14 cellular contexts compared by ENCODE assay signal in genomic region chr3:109804697-109805096, GRCh38.
DNase-seq lines count a peak whose midpoint lies in the region; ATAC-seq and TF ChIP-seq lines count a peak whose summit lies in the region.
"Had no signal": no experiment of that assay in that cellular context is flagged by ENCODE, and none has a peak within 500 bp of the region (broad histone marks: within the 10 kb centered on the region; RNA-seq: fewer than 3 reads in every experiment).

No MANE protein-coding gene starts in this region.

- ATAC-seq in HG03354 (IDR thresholded peaks at IDR 0.05; ENCODE audit: poor library complexity, severe bottlenecking, unreplicated experiment): peak; percentile 40

- DNase-seq in stimulated activated CD4-positive, alpha-beta T cell treated with anti-CD3 and anti-CD28 coated beads, Interleukin-15, amount 100 ng/mL, for 24 hours: peak; percentile 4
- DNase-seq in stimulated activated CD4-positive, alpha-beta T cell treated with anti-CD3 and anti-CD28 coated beads, Interleukin-2, amount 100 ng/mL, for 24 hours: no peak
- peak; percentile 31 for DNase-seq in central memory CD4-positive, alpha-beta T cell
- no peak for DNase-seq in activated T-helper 2 cell treated with anti-CD3 and anti-CD28 coated beads, Interferon-gamma antibody, Interleukin-2, Interleukin-4, amounts not matched to agents 10 μg/mL and 5 μg/mL and 100 μg/mL, durations not matched to agents 14 hours and 24 hours and 36 hours (ENCODE audit: low spot score)
- DNase-seq in tibial nerve (ENCODE audit: low spot score in 2 of 2) (no peak), iPS-NIHi7 (ENCODE audit: extremely low spot score) (no peak), AG08396 (ENCODE audit: low spot score) (no peak)
- DNase-seq: glutamatergic neuron; NCI-H2029 treated with DMSO at 0.1 percent for 48 hours; Right ventricle myocardium superior; stimulated activated CD4-positive, alpha-beta T cell treated with anti-CD3 and anti-CD28 coated beads, Interleukin-1b, Interleukin-23, amount 100 ng/mL, for 48 hours had no signal

- H3K4me3 ChIP-seq in tibial nerve: no peak overlapping the region

- no peaks in the 10 kb centered on the region for H3K36me3 ChIP-seq in tibial nerve

- H3K9me3 ChIP-seq in tibial nerve: no peaks in the 10 kb centered on the region

- intact Hi-C loops in activated T-helper 2 cell treated with anti-CD3 and anti-CD28 coated beads, Interferon-gamma antibody, Interleukin-2, Interleukin-4, amounts not matched to agents 10 μg/mL and 5 μg/mL and 100 μg/mL, durations not matched to agents 14 hours and 24 hours and 36 hours (cut with micrococcal nuclease): no loop called here

- H3K27me3 Mint-ChIP-seq in activated T-helper 2 cell treated with anti-CD3 and anti-CD28 coated beads, Interferon-gamma antibody, Interleukin-2, Interleukin-4, amounts not matched to agents 10 μg/mL and 5 μg/mL and 100 μg/mL, durations not matched to agents 14 hours and 24 hours and 36 hours (ENCODE audit: low read depth): peaks cover 18% of the 10 kb centered on the region
- H3K27me3 Mint-ChIP-seq: brain had no signal

- H3K4me1 ChIP-seq in tibial nerve: no peaks in the 10 kb centered on the region

- no peak for TF ChIP-seq POLR2A in tibial nerve (IDR thresholded peaks at IDR 0.05)

- peaks cover 17% of the 10 kb centered on the region for H3K9me3 Mint-ChIP-seq in activated T-helper 2 cell treated with anti-CD3 and anti-CD28 coated beads, Interferon-gamma antibody, Interleukin-2, Interleukin-4, amounts not matched to agents 10 μg/mL and 5 μg/mL and 100 μg/mL, durations not matched to agents 14 hours and 24 hours and 36 hours

- H3K27ac Mint-ChIP-seq in activated T-helper 2 cell treated with anti-CD3 and anti-CD28 coated beads, Interferon-gamma antibody, Interleukin-2, Interleukin-4, amounts not matched to agents 10 μg/mL and 5 μg/mL and 100 μg/mL, durations not matched to agents 14 hours and 24 hours and 36 hours: no peak overlapping the region
- H3K27ac Mint-ChIP-seq: brain had no signal

- TF ChIP-seq CTCF in tibial nerve (IDR thresholded peaks at IDR 0.05): no peak

- no peak overlapping the region for H3K4me3 Mint-ChIP-seq in activated T-helper 2 cell treated with anti-CD3 and anti-CD28 coated beads, Interferon-gamma antibody, Interleukin-2, Interleukin-4, amounts not matched to agents 10 μg/mL and 5 μg/mL and 100 μg/mL, durations not matched to agents 14 hours and 24 hours and 36 hours (ENCODE audit: low read depth)
- H3K4me3 Mint-ChIP-seq: brain had no signal

- peaks cover 13% of the 10 kb centered on the region for H3K36me3 Mint-ChIP-seq in activated T-helper 2 cell treated with anti-CD3 and anti-CD28 coated beads, Interferon-gamma antibody, Interleukin-2, Interleukin-4, amounts not matched to agents 10 μg/mL and 5 μg/mL and 100 μg/mL, durations not matched to agents 14 hours and 24 hours and 36 hours (ENCODE audit: low read depth)
- H3K36me3 Mint-ChIP-seq: brain had no signal

- H3K4me1 Mint-ChIP-seq in activated T-helper 2 cell treated with anti-CD3 and anti-CD28 coated beads, Interferon-gamma antibody, Interleukin-2, Interleukin-4, amounts not matched to agents 10 μg/mL and 5 μg/mL and 100 μg/mL, durations not matched to agents 14 hours and 24 hours and 36 hours (ENCODE audit: low read depth): peaks cover 28% of the 10 kb centered on the region
- H3K4me1 Mint-ChIP-seq: brain had no signal

- TF ChIP-seq EP300 in tibial nerve (IDR thresholded peaks at IDR 0.05): no peak

- 84 to 93% methylated on average over 1 of the region's 1 CpG for WGBS in tibial nerve, 2 donors

- H3K27ac ChIP-seq in tibial nerve: no peak overlapping the region
- H3K27ac ChIP-seq: HL-60 had no signal

- no peaks in the 10 kb centered on the region for H3K27me3 ChIP-seq in tibial nerve

Comparison
In these comparisons a context has a peak if more than half of its experiments do, and no peak if none do; other contexts are left out.
1. DNase-seq: peak in stimulated activated CD4-positive, alpha-beta T cell treated with anti-CD3 and anti-CD28 coated beads, Interleukin-15, amount 100 ng/mL, for 24 hours (single experiment) and central memory CD4-positive, alpha-beta T cell (single experiment); none in stimulated activated CD4-positive, alpha-beta T cell treated with anti-CD3 and anti-CD28 coated beads, Interleukin-2, amount 100 ng/mL, for 24 hours (0 of 2), activated T-helper 2 cell treated with anti-CD3 and anti-CD28 coated beads, Interferon-gamma antibody, Interleukin-2, Interleukin-4, amounts not matched to agents 10 μg/mL and 5 μg/mL and 100 μg/mL, durations not matched to agents 14 hours and 24 hours and 36 hours (single experiment), tibial nerve (0 of 2), iPS-NIHi7 (single experiment) and AG08396 (single experiment).